Comparison of ENCODE assay signal across 24 cellular contexts in the genomic region with DNA sequence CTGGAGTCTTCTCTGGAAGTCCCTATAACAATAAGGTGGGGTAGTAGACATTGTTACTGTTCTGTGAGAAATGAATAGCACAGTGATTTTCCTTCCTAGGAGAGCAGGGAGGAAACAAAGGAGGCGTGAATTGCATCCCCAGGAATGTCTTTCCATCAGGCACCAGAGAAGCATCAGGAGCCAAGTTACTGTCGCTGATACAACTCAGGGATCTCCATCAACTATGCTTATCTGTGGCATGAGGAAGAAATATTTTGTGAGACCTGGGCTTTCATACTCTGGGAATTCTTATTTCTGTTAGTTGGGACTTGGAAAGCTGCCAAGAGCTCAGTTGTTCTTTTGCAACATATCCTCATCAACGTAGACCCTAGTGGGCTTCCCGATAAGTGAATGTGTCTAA.
DNase-seq lines count a peak whose midpoint lies in the region; ATAC-seq, FAIRE-seq and TF ChIP-seq lines count a peak whose summit lies in the region.
"Had no signal": no experiment of that assay in that cellular context is flagged by ENCODE, and none has a peak within 500 bp of the region (broad histone marks: within the 10 kb centered on the region; RNA-seq: fewer than 3 reads in every experiment).

No MANE protein-coding gene starts in this region.

- H2BK20ac ChIP-seq in H1 (ENCODE audit: low read length): no peak overlapping the region

- H3F3A ChIP-seq in GM23338 (replicated peaks; ENCODE audit: low read depth): no peaks in the 10 kb centered on the region

- no peak overlapping the region for H4K8ac ChIP-seq in H1 (ENCODE audit: extremely low read depth, insufficient read depth, low read length)

- H3K36me3 ChIP-seq in GM23338 (ENCODE audit: insufficient read depth) (no peaks in the 10 kb centered on the region), H1 (ENCODE audit: control insufficient read depth in 2 of 4, insufficient read depth in 4 of 4, low read length in 3 of 4) (no peaks in the 10 kb centered on the region), right lobe of liver (no peaks in the 10 kb centered on the region)
- H3K36me3 ChIP-seq: BLaER1, MG63 had no signal

- intact Hi-C loops in right lobe of liver (cut with DNase I): no loop called here

- no peak overlapping the region for H3K27ac Mint-ChIP-seq in GM23338
- H3K27ac Mint-ChIP-seq: CD4-positive, CD25-positive, alpha-beta regulatory T cell had no signal

- FAIRE-seq in H1 (lab: Jason Lieb, UNC): peak; percentile 80
- FAIRE-seq: GM18507 had no signal

- no peaks in the 10 kb centered on the region for H3K9me3 ChIP-seq in H1 (ENCODE audit: insufficient read depth in 2 of 2, low read depth in 1 of 2, low read length in 1 of 2)
- H3K9me3 ChIP-seq in right lobe of liver: no peaks in the 10 kb centered on the region
- H3K9me3 ChIP-seq: BLaER1, MG63 had no signal

- no peak overlapping the region for H3K4me3 ChIP-seq in GM23338
- H3K4me3 ChIP-seq in H1 (ENCODE audit: extremely low read depth in 1 of 4, insufficient read depth in 2 of 4, low read depth in 3 of 4, low read length in 4 of 4): no peak overlapping the region
- H3K4me3 ChIP-seq in right lobe of liver: no peak overlapping the region
- H3K4me3 ChIP-seq: BLaER1, MG63 had no signal

- no peaks in the 10 kb centered on the region for H3K23me2 ChIP-seq in H1 (ENCODE audit: low read depth, low read length)

- H3K9me3 Mint-ChIP-seq in GM23338: no peaks in the 10 kb centered on the region

- no peaks in the 10 kb centered on the region for H3K27me3 Mint-ChIP-seq in GM23338 (ENCODE audit: insufficient read depth, low read depth, poor library complexity)
- H3K27me3 Mint-ChIP-seq: CD4-positive, CD25-positive, alpha-beta regulatory T cell had no signal

- no peak overlapping the region for H2BK120ac ChIP-seq in H1 (replicated peaks; ENCODE audit: low read depth, low read length)

- CTCF ChIA-PET in H1 (lab: Charles Lee; ENCODE audit: partially characterized antibody): no interaction called here

- H2AK5ac ChIP-seq in H1 (ENCODE audit: low read depth, low read length): no peak overlapping the region

- TF ChIP-seq POLR2A in H1 (IDR thresholded peaks at IDR 0.05; ENCODE audit: control extremely low read depth in 1 of 2, low read depth in 2 of 2, low read length in 2 of 2) (no peak), right lobe of liver (IDR thresholded peaks at IDR 0.05) (no peak)

- no peak overlapping the region for H3K4me3 Mint-ChIP-seq in GM23338
- H3K4me3 Mint-ChIP-seq: CD4-positive, CD25-positive, alpha-beta regulatory T cell had no signal

- H3K9me2 ChIP-seq in GM23338 (ENCODE audit: insufficient read depth): no peaks in the 10 kb centered on the region; the same call in 1 of the 2 replicates

- no peaks in the 10 kb centered on the region for H3K79me2 ChIP-seq in GM23338 (replicated peaks; ENCODE audit: insufficient read depth)
- no peaks in the 10 kb centered on the region for H3K79me2 ChIP-seq in H1 (ENCODE audit: control insufficient read depth in 1 of 2, insufficient read depth in 2 of 2, low read length in 2 of 2)

- no peak for TF ChIP-seq RAD21 in H1 (IDR thresholded peaks at IDR 0.05 in 1 of 2, conservative IDR thresholded peaks at IDR 0.05 in 1 of 2; ENCODE audit: low read depth in 2 of 2, low read length in 2 of 2)

- no peak overlapping the region for H4K5ac ChIP-seq in H1 (ENCODE audit: insufficient read length, low read depth, low read length)

- H2BK5ac ChIP-seq in H1 (ENCODE audit: low read depth, low read length): no peak overlapping the region

- no peaks in the 10 kb centered on the region for H3K36me3 Mint-ChIP-seq in GM23338 (ENCODE audit: low read depth)
- H3K36me3 Mint-ChIP-seq: CD4-positive, CD25-positive, alpha-beta regulatory T cell had no signal

- H3K56ac ChIP-seq in H1 (replicated peaks; ENCODE audit: insufficient read length, low read depth, low read length): no peak overlapping the region

- H2AFZ ChIP-seq in GM23338 (no peak overlapping the region), H1 (ENCODE audit: low read length) (no peak overlapping the region)

- TF ChIP-seq EP300 in H1 (IDR thresholded peaks at IDR 0.05; ENCODE audit: borderline replicate concordance in 1 of 2, low read depth in 2 of 2, low read length in 2 of 2): no peak

- H3K4me2 ChIP-seq in GM23338 (no peak overlapping the region), H1 (ENCODE audit: insufficient read depth in 1 of 2, low read depth in 2 of 2, low read length in 2 of 2) (no peak overlapping the region)
- H3K4me2 ChIP-seq: BLaER1 had no signal

- H3K14ac ChIP-seq in H1 (ENCODE audit: insufficient read length): no peak overlapping the region

- peak; percentile 70 for ATAC-seq in GM23338
- ATAC-seq in SK-N-SH treated with all-trans-retinoic acid at 6 μM for 48 hours: no peak
- ATAC-seq in right lobe of liver: no peak
- no peak for ATAC-seq in GM21423 (IDR thresholded peaks at IDR 0.05; ENCODE audit: unreplicated experiment)

- no peak overlapping the region for H4K91ac ChIP-seq in H1 (replicated peaks; ENCODE audit: insufficient read length, low read length)

- H3K79me1 ChIP-seq in H1 (ENCODE audit: low read depth, low read length): no peaks in the 10 kb centered on the region

- no peak overlapping the region for H3K18ac ChIP-seq in H1 (ENCODE audit: extremely low read depth, low read length)

- TF ChIP-seq CTCF in GM23338 (conservative IDR thresholded peaks at IDR 0.05; ENCODE audit: low read depth in 2 of 2) (no peak), H1 (IDR thresholded peaks at IDR 0.05; ENCODE audit: control extremely low read depth in 1 of 3, insufficient read depth in 1 of 3, low read depth in 1 of 3, low read length in 3 of 3) (no peak), right lobe of liver (IDR thresholded peaks at IDR 0.05) (no peak)

- peak; percentile 38 for DNase-seq in GM23338 (ENCODE audit: low spot score)
- DNase-seq in H1 (ENCODE audit: low read depth in 1 of 2, low spot score in 2 of 2): no peak
- DNase-seq in right lobe of liver: no peak
- DNase-seq in OCI-M2 (lab: John Stamatoyannopoulos, UW; ENCODE audit: unreplicated experiment): no peak
- no peak for DNase-seq in activated gamma-delta T cell (lab: John Stamatoyannopoulos, UW)
- DNase-seq in AML-193 (lab: John Stamatoyannopoulos, UW): no peak
- DNase-seq: CD4-positive, CD25-positive, alpha-beta regulatory T cell; DMS53; KG1; MG63; NCI-H1105 treated with DMSO at 0.1 percent for 48 hours; NCI-H146; NCI-H1930; NCI-H2107; NCI-H446; NCI-H524 treated with DMSO at 0.1 percent for 48 hours; NCI-H774; NK-92 treated with Interleukin-12 subunit alpha and Interleukin-12 subunit beta, amount 100 ng/mL, for 24 hours; Right ventricle myocardium superior; RPMI8226 had no signal

- H2BK12ac ChIP-seq in H1 (ENCODE audit: low read depth, low read length): no peak overlapping the region

- peaks cover 35% of the 10 kb centered on the region for H3K4me1 Mint-ChIP-seq in GM23338
- H3K4me1 Mint-ChIP-seq: CD4-positive, CD25-positive, alpha-beta regulatory T cell had no signal

- H3K4ac ChIP-seq in H1 (replicated peaks; ENCODE audit: insufficient read length, low read depth, low read length): no peak overlapping the region

- H3K4me1 ChIP-seq in GM23338 (ENCODE audit: insufficient read depth) (peaks cover 33% of the 10 kb centered on the region), H1 (replicated peaks in 1 of 4; ENCODE audit: control insufficient read depth in 3 of 4, insufficient read depth in 4 of 4, low read length in 3 of 4) (peaks cover 2 to 8% (median 4%) of the 10 kb centered on the region in 4 experiments; a peak in 5 of 7 replicates), right lobe of liver (peaks cover 0 to 59% (median 26%) of the 10 kb centered on the region in 4 donors)
- H3K4me1 ChIP-seq: BLaER1 had no signal

- WGBS in H1 (ENCODE audit: extremely low coverage in 1 of 2, insufficient coverage in 1 of 2, insufficient read length in 1 of 2, insufficient replicate concordance in 2 of 2, low coverage in 1 of 2, low lambda C conversion rate in 2 of 2, missing lambda C conversion rate in 1 of 2), 2 experiments: 79% methylated on average over 4 of the region's 4 CpGs; no CpG with 5 or more reads in 1 of the 2 experiments
- WGBS in right lobe of liver (ENCODE audit: insufficient coverage, low coverage, low lambda C conversion rate, missing lambda C conversion rate): 46% methylated on average over 4 of the region's 4 CpGs

- H3K23ac ChIP-seq in H1 (ENCODE audit: insufficient read length): no peak overlapping the region

- POLR2A ChIA-PET in H1 (lab: Charles Lee; ENCODE audit: partially characterized antibody): no interaction called here

- H2BK15ac ChIP-seq in H1 (ENCODE audit: low read length): no peak overlapping the region

- H3K27me3 ChIP-seq in GM23338 (ENCODE audit: insufficient read depth) (no peaks in the 10 kb centered on the region), H1 (replicated peaks in 1 of 4; ENCODE audit: control insufficient read depth in 3 of 4, extremely low read depth in 1 of 4, insufficient read depth in 3 of 4, low read length in 3 of 4) (no peaks in the 10 kb centered on the region), right lobe of liver (no peaks in the 10 kb centered on the region)
- H3K27me3 ChIP-seq: BLaER1, MG63 had no signal

- no peak overlapping the region for H3K9ac ChIP-seq in H1 (replicated peaks in 1 of 4; ENCODE audit: extremely low read depth in 1 of 4, low read depth in 3 of 4, low read length in 3 of 4)
- H3K9ac ChIP-seq: BLaER1 had no signal

- H4K20me1 ChIP-seq in GM23338 (replicated peaks; ENCODE audit: insufficient read depth): no peaks in the 10 kb centered on the region
- H4K20me1 ChIP-seq in H1 (replicated peaks in 1 of 2; ENCODE audit: control insufficient read depth in 1 of 2, insufficient read depth in 2 of 2, low read length in 2 of 2): no peaks in the 10 kb centered on the region
- H4K20me1 ChIP-seq: BLaER1 had no signal

- H3K27ac ChIP-seq in GM23338 (ENCODE audit: low read depth) (no peak overlapping the region), H1 (ENCODE audit: low read depth, low read length) (no peak overlapping the region), right lobe of liver (peak overlapping the region in 2 of 3 donors; percentile 12 to 42)
- H3K27ac ChIP-seq: BLaER1 had no signal

TF ChIP-seq in SK-N-SH treated with all-trans-retinoic acid at 6 μM for 48 hours, 23 proteins besides CTCF, POLR2A, EP300 and RAD21 (continues in another document):
- TF ChIP-seq ZNF565 (CRISPR knock-in tag; conservative IDR thresholded peaks at IDR 0.05; ENCODE audit: low read depth) (no peak), RARB (CRISPR knock-in tag; IDR thresholded peaks at IDR 0.05) (no peak), ESRRG (CRISPR knock-in tag; IDR thresholded peaks at IDR 0.05) (no peak), ISL1 (CRISPR knock-in tag; IDR thresholded peaks at IDR 0.05) (peak; percentile 74; the same call in 1 of the 2 replicates), PPARA (CRISPR knock-in tag; IDR thresholded peaks at IDR 0.05; ENCODE audit: borderline replicate concordance) (no peak)

TF ChIP-seq in H1, 55 proteins besides CTCF, POLR2A, EP300 and RAD21:
- TF ChIP-seq SIN3A (conservative IDR thresholded peaks at IDR 0.05 in 1 of 2, IDR thresholded peaks at IDR 0.05 in 1 of 2; ENCODE audit: low read depth in 1 of 2, low read length in 2 of 2) (no peak), TEAD4 (IDR thresholded peaks at IDR 0.05; ENCODE audit: low read depth, low read length) (0 out of 2 replicates have a peak, but pooled peaks have one; percentile 37)

Comparison
In these comparisons a context has a peak if more than half of its experiments do, and no peak if none do; other contexts are left out.
1. H3K27ac ChIP-seq: peak in right lobe of liver (2 of 3); none in GM23338 (single experiment) and H1 (single experiment).